ENCODE assay signal across 24 cellular contexts in genomic region chr7:40077849-40078248, GRCh38. TPM values are rescaled to one million over a fixed set of nuclear protein-coding genes. Genes with fewer than 3 reads are reported as not detected.
DNase-seq lines count a peak whose midpoint lies in the region; ATAC-seq and TF ChIP-seq lines count a peak whose summit lies in the region.
"Had no signal": no experiment of that assay in that cellular context is flagged by ENCODE, and none has a peak within 500 bp of the region (broad histone marks: within the 10 kb centered on the region; RNA-seq: fewer than 3 reads in every experiment).

No MANE protein-coding gene starts in this region.

- POLR2A ChIA-PET in A673 (lab: Charles Lee; ENCODE audit: low non-redundant PET): no interaction called here
- POLR2A ChIA-PET in CD4-positive, alpha-beta T cell (lab: Charles Lee): no interaction called here

- H3K36me3 Mint-ChIP-seq in CD4-positive, alpha-beta T cell (ENCODE audit: low read depth): peaks cover 26% of the 10 kb centered on the region

- no peak for DNase-seq in A673 (ENCODE audit: low spot score)
- DNase-seq in HL-60 (ENCODE audit: low read depth in 1 of 2, low spot score in 1 of 2): peak; percentile 67 to 79
- peak; percentile 76 for DNase-seq in SIG-M5 treated with dmso at 0.1 percent for 504 hours (lab: John Stamatoyannopoulos, UW; ENCODE audit: unreplicated experiment)
- peak; percentile 25 for DNase-seq in fibroblast of mammary gland (ENCODE audit: low read depth)
- no peak for DNase-seq in CD4-positive, alpha-beta T cell
- DNase-seq in colonic mucosa: no peak
- DNase-seq in activated naive CD4-positive, alpha-beta T cell treated with anti-CD3 and anti-CD28 coated beads, Interleukin-2, amount 50 U/mL, for 16 hours: no peak
- no peak for DNase-seq in NCI-H2171 treated with DMSO at 0.1 percent for 48 hours (lab: John Stamatoyannopoulos, UW)
- DNase-seq: activated CD4-positive, alpha-beta T cell treated with anti-CD3 and anti-CD28 coated beads, Interleukin-2, amount 50 U/mL, for 4 hours; activated naive CD4-positive, alpha-beta T cell; CD8-positive, alpha-beta memory T cell; DMS79 treated with DMSO at 0.1 percent for 48 hours; H7; NCI-H1105 treated with DMSO at 0.1 percent for 48 hours; NCI-H2171; NCI-H748 treated with DMSO at 0.1 percent for 48 hours; right cardiac atrium; RPMI8226; stimulated activated naive CD8-positive, alpha-beta T cell treated with anti-CD3 and anti-CD28 coated beads, Interleukin-15, Interleukin-2, amounts not matched to agents 100 U/mL and 50 U/mL, for 24 hours; transverse colon had no signal

- no peak overlapping the region for H3K4me3 Mint-ChIP-seq in CD4-positive, alpha-beta T cell
- H3K4me3 Mint-ChIP-seq: brain; CD8-positive, alpha-beta memory T cell; dendritic cell treated with granulocyte-macrophage colony-stimulating factor and Interleukin-4, amounts not matched to agents 40 ng/mL and 50 ng/mL, for 4 days had no signal

- H3K4me1 Mint-ChIP-seq in CD4-positive, alpha-beta T cell (ENCODE audit: low read depth): no peaks in the 10 kb centered on the region
- H3K4me1 Mint-ChIP-seq: brain had no signal

- peak overlapping the region; percentile 35 for H3K27ac ChIP-seq in A673 (ENCODE audit: low read depth, low read length, poor library complexity, severe bottlenecking)
- peak overlapping the region; percentile 37 for H3K27ac ChIP-seq in HL-60 (replicated peaks)
- no peak overlapping the region for H3K27ac ChIP-seq in CD4-positive, alpha-beta T cell (ENCODE audit: low read depth, low read length)
- H3K27ac ChIP-seq in colonic mucosa: no peak overlapping the region
- H3K27ac ChIP-seq: KMS-11, transverse colon had no signal

- CTCF ChIA-PET in A673 (lab: Charles Lee): no interaction called here
- CTCF ChIA-PET in CD4-positive, alpha-beta T cell (lab: Charles Lee): no interaction called here

- no peaks in the 10 kb centered on the region for H3K27me3 Mint-ChIP-seq in CD4-positive, alpha-beta T cell
- H3K27me3 Mint-ChIP-seq: brain; CD8-positive, alpha-beta memory T cell; dendritic cell treated with granulocyte-macrophage colony-stimulating factor and Interleukin-4, amounts not matched to agents 40 ng/mL and 50 ng/mL, for 4 days had no signal

- BruUV-seq in A673 (replicated peaks; lab: Mats Ljungman, UMichigan): no TSS peak

- H3K27me3 ChIP-seq in A673 (replicated peaks; ENCODE audit: insufficient read depth, low read depth, low read length, poor library complexity) (no peaks in the 10 kb centered on the region), HL-60 (ENCODE audit: insufficient read depth, poor library complexity, severe bottlenecking) (no peaks in the 10 kb centered on the region), colonic mucosa (no peaks in the 10 kb centered on the region)
- no peaks in the 10 kb centered on the region for H3K27me3 ChIP-seq in CD4-positive, alpha-beta T cell (ENCODE audit: control insufficient read depth, insufficient read depth, low read length)
- H3K27me3 ChIP-seq: transverse colon had no signal

- peaks cover 9% of the 10 kb centered on the region for H3K36me3 ChIP-seq in A673 (ENCODE audit: insufficient read depth, low read length, poor library complexity, severe bottlenecking)
- no peaks in the 10 kb centered on the region for H3K36me3 ChIP-seq in colonic mucosa

- no peak overlapping the region for H3K27ac Mint-ChIP-seq in CD4-positive, alpha-beta T cell
- H3K27ac Mint-ChIP-seq: brain; dendritic cell treated with granulocyte-macrophage colony-stimulating factor and Interleukin-4, amounts not matched to agents 40 ng/mL and 50 ng/mL, for 4 days had no signal

- H3K4me1 ChIP-seq in A673 (ENCODE audit: insufficient read depth, low read length, poor library complexity, severe bottlenecking) (peaks cover 5% of the 10 kb centered on the region), colonic mucosa (no peaks in the 10 kb centered on the region)
- H3K4me1 ChIP-seq: A549, transverse colon had no signal

- no peak for TF ChIP-seq CTCF in A673 (conservative IDR thresholded peaks at IDR 0.05; ENCODE audit: low read depth, low read length)
- TF ChIP-seq CTCF in HL-60 (IDR thresholded peaks at IDR 0.05; ENCODE audit: insufficient read depth, low read length): no peak
- TF ChIP-seq CTCF in fibroblast of mammary gland (conservative IDR thresholded peaks at IDR 0.05; ENCODE audit: control insufficient read depth, insufficient read depth, low read depth, low read length): no peak
- no peak for TF ChIP-seq CTCF in CD4-positive, alpha-beta T cell (IDR thresholded peaks at IDR 0.05)
- no peak for TF ChIP-seq CTCF in colonic mucosa (IDR thresholded peaks at IDR 0.05)

- ATAC-seq in CD4-positive, alpha-beta T cell (ENCODE audit: poor library complexity): no peak
- ATAC-seq: A549; right cardiac atrium; stimulated activated naive CD8-positive, alpha-beta T cell treated with anti-CD3 and anti-CD28 coated beads, Interleukin-15, Interleukin-2, amounts not matched to agents 100 U/mL and 50 U/mL, for 24 hours had no signal

- no peaks in the 10 kb centered on the region for H3K9me3 Mint-ChIP-seq in CD4-positive, alpha-beta T cell
- H3K9me3 Mint-ChIP-seq: brain; CD8-positive, alpha-beta memory T cell; dendritic cell treated with granulocyte-macrophage colony-stimulating factor and Interleukin-4, amounts not matched to agents 40 ng/mL and 50 ng/mL, for 4 days had no signal

- no peaks in the 10 kb centered on the region for H3K9me3 ChIP-seq in A673 (ENCODE audit: low read depth, low read length, poor library complexity, severe bottlenecking)
- H3K9me3 ChIP-seq in CD4-positive, alpha-beta T cell (ENCODE audit: control insufficient read depth, low read length): no peaks in the 10 kb centered on the region
- no peaks in the 10 kb centered on the region for H3K9me3 ChIP-seq in colonic mucosa
- H3K9me3 ChIP-seq: A549, transverse colon had no signal

- H3K9ac ChIP-seq in colonic mucosa (ENCODE audit: low read depth in 2 of 2, low read length in 2 of 2): no peak overlapping the region
- H3K9ac ChIP-seq: KMS-11 had no signal

- H3K4me3 ChIP-seq in A673 (ENCODE audit: low read depth, low read length, poor library complexity, severe bottlenecking) (no peak overlapping the region), HL-60 (replicated peaks; ENCODE audit: insufficient read depth, low read length) (no peak overlapping the region), fibroblast of mammary gland (ENCODE audit: control insufficient read depth, low read depth, low read length) (no peak overlapping the region), colonic mucosa (no peak overlapping the region)
- H3K4me3 ChIP-seq: A549, transverse colon had no signal

- intact Hi-C loops in A673 (cut with micrococcal nuclease; ENCODE audit: unreplicated experiment) (no loop called here), colonic mucosa (cut with DNase I) (no loop called here)
- intact Hi-C loops in CD4-positive, alpha-beta T cell (cut with DNase I, micrococcal nuclease): no loop called here

RNA-seq across cellular contexts. Expression of gene MPLKIP, which starts 56.6 kb away (rescaled TPM):
- total RNA-seq in A673 (2021) (43.8 and 49.0 TPM in 2 replicates), colonic mucosa (10 to 100 TPM; 50.4 to 54.3 TPM)
- total RNA-seq in CD4-positive, alpha-beta T cell: 10 to 100 TPM; 14.3 to 14.9 TPM

RNA-seq across cellular contexts. Expression of gene SUGCT, which starts 57.0 kb away (rescaled TPM):
- total RNA-seq in A673 (2021) (1.5 and 2.5 TPM in 2 replicates), colonic mucosa (10 to 100 TPM in 1 of 2 donors, 1 to 10 TPM in 1; 3.6 to 15.1 TPM)
- 1 to 10 TPM in 1 of 2 experiments, under 1 TPM in 1; 0.95 to 1.2 TPM for total RNA-seq in CD4-positive, alpha-beta T cell

Comparison
In these comparisons a context has a peak if more than half of its experiments do, and no peak if none do; other contexts are left out.
1. DNase-seq: peak in HL-60 (2 of 2), SIG-M5 treated with dmso at 0.1 percent for 504 hours (single experiment) and fibroblast of mammary gland (single experiment); none in A673 (single experiment), CD4-positive, alpha-beta T cell (0 of 10), colonic mucosa (single experiment), activated naive CD4-positive, alpha-beta T cell treated with anti-CD3 and anti-CD28 coated beads, Interleukin-2, amount 50 U/mL, for 16 hours (single experiment) and NCI-H2171 treated with DMSO at 0.1 percent for 48 hours (single experiment).
2. H3K27ac ChIP-seq: peak in A673 (single experiment) and HL-60 (single experiment); none in CD4-positive, alpha-beta T cell (single experiment) and colonic mucosa (single experiment).